In genomic region chr1:183830389-183830788, GRCh38 we compare ENCODE assay signal across 18 cellular contexts. TPM values are rescaled to one million over a fixed set of nuclear protein-coding genes. Genes with fewer than 3 reads are reported as not detected.
DNase-seq lines count a peak whose midpoint lies in the region; ATAC-seq, FAIRE-seq and TF ChIP-seq lines count a peak whose summit lies in the region.
"Had no signal": no experiment of that assay in that cellular context is flagged by ENCODE, and none has a peak within 500 bp of the region (broad histone marks: within the 10 kb centered on the region; RNA-seq: fewer than 3 reads in every experiment).

No MANE protein-coding gene starts in this region.

- H3K36me3 Mint-ChIP-seq in CD4-positive, alpha-beta T cell (ENCODE audit: low read depth) = no peaks in the 10 kb centered on the region
- H3K36me3 Mint-ChIP-seq: CD4-positive, alpha-beta memory T cell had no signal

- CTCF ChIA-PET in CD4-positive, alpha-beta T cell (lab: Charles Lee) = no interaction called here

- no peak overlapping the region for H3K27ac Mint-ChIP-seq in CD4-positive, alpha-beta T cell
- H3K27ac Mint-ChIP-seq: CD4-positive, alpha-beta memory T cell; IgD-negative memory B cell had no signal

- H3K27me3 ChIP-seq in dorsolateral prefrontal cortex = no peaks in the 10 kb centered on the region
- no peaks in the 10 kb centered on the region for H3K27me3 ChIP-seq in CD4-positive, alpha-beta T cell (ENCODE audit: control insufficient read depth, insufficient read depth, low read length)
- H3K27me3 ChIP-seq: BLaER1, Peyer's patch had no signal

- H3K9ac ChIP-seq in kidney (ENCODE audit: low read length in 2 of 2) = no peak overlapping the region
- H3K9ac ChIP-seq: BLaER1 had no signal

- peak in 2 of 56 donors; percentile 9 to 13 for TF ChIP-seq CTCF in dorsolateral prefrontal cortex (IDR thresholded peaks at IDR 0.05 in 54 of 56, conservative IDR thresholded peaks at IDR 0.05 in 2 of 56; ENCODE audit: low read depth in 1 of 56, partially characterized antibody in 56 of 56)
- TF ChIP-seq CTCF in CD4-positive, alpha-beta T cell (IDR thresholded peaks at IDR 0.05) = no peak
- TF ChIP-seq CTCF in kidney (IDR thresholded peaks at IDR 0.05; ENCODE audit: borderline replicate concordance, extremely low read depth, insufficient read depth) = no peak

- intact Hi-C loops in dorsolateral prefrontal cortex (cut with DNase I) = no loop called here
- intact Hi-C loops in CD4-positive, alpha-beta T cell (cut with DNase I, micrococcal nuclease) = no loop called here
- intact Hi-C loops in kidney (cut with DNase I) = no loop called here

- FAIRE-seq in GM19239 (lab: Jason Lieb, UNC) = peak; percentile 11
- FAIRE-seq in kidney (lab: Jason Lieb, UNC) = no peak

- H3K27me3 Mint-ChIP-seq in CD4-positive, alpha-beta T cell = no peaks in the 10 kb centered on the region
- H3K27me3 Mint-ChIP-seq: CD4-positive, alpha-beta memory T cell; IgD-negative memory B cell had no signal

- no peak for ATAC-seq in CD4-positive, alpha-beta T cell (ENCODE audit: poor library complexity)

- POLR2A ChIA-PET in CD4-positive, alpha-beta T cell (lab: Charles Lee) = no interaction called here

- H3K36me3 ChIP-seq in kidney (ENCODE audit: control insufficient read depth in 1 of 2, insufficient read depth in 2 of 2, low read length in 2 of 2) = no peaks in the 10 kb centered on the region
- H3K36me3 ChIP-seq: Peyer's patch had no signal

- H3K4me1 Mint-ChIP-seq in CD4-positive, alpha-beta T cell (ENCODE audit: low read depth) = no peaks in the 10 kb centered on the region
- H3K4me1 Mint-ChIP-seq: CD4-positive, alpha-beta memory T cell; IgD-negative memory B cell had no signal

- no peak overlapping the region for H3K4me3 Mint-ChIP-seq in CD4-positive, alpha-beta T cell
- H3K4me3 Mint-ChIP-seq: CD4-positive, alpha-beta memory T cell; IgD-negative memory B cell had no signal

- DNase-seq in GM19239 (ENCODE audit: insufficient read length, low spot score) (no peak), dorsolateral prefrontal cortex (no peak), midbrain (lab: John Stamatoyannopoulos, UW) (peak; percentile 65), KG1 (lab: John Stamatoyannopoulos, UW) (no peak), kidney (no peak)
- no peak for DNase-seq in CD4-positive, alpha-beta T cell
- DNase-seq: CD4-positive, alpha-beta memory T cell; DND-41; Kasumi-1; NCI-H1694; NCI-H2081; NCI-H2171; NCI-H524 treated with DMSO at 0.1 percent for 48 hours; NCI-H82; Peyer's patch had no signal

- H3K9me3 ChIP-seq in CD4-positive, alpha-beta T cell (ENCODE audit: control insufficient read depth, low read length) = no peaks in the 10 kb centered on the region
- H3K9me3 ChIP-seq in kidney (ENCODE audit: control insufficient read depth in 1 of 2, low read length in 2 of 2) = no peaks in the 10 kb centered on the region
- H3K9me3 ChIP-seq: Peyer's patch had no signal

- H3K9me3 Mint-ChIP-seq in CD4-positive, alpha-beta T cell = no peaks in the 10 kb centered on the region
- H3K9me3 Mint-ChIP-seq: CD4-positive, alpha-beta memory T cell had no signal

- H3K27ac ChIP-seq in dorsolateral prefrontal cortex (peak overlapping the region; percentile 5 to 94 (median 84)), temporal lobe (ENCODE audit: low read depth, low read length) (peak overlapping the region; percentile 92), kidney (ENCODE audit: low read depth in 2 of 2, low read length in 2 of 2) (no peak overlapping the region)
- no peak overlapping the region for H3K27ac ChIP-seq in CD4-positive, alpha-beta T cell (ENCODE audit: low read depth, low read length)
- H3K27ac ChIP-seq: BLaER1, Peyer's patch had no signal

- H3K4me3 ChIP-seq in dorsolateral prefrontal cortex (no peak overlapping the region), kidney (ENCODE audit: low read length in 2 of 2) (no peak overlapping the region)
- H3K4me3 ChIP-seq: BLaER1, Peyer's patch had no signal

- H3K4me1 ChIP-seq in kidney (ENCODE audit: control insufficient read depth in 1 of 2, insufficient read depth in 1 of 2, low read depth in 1 of 2, low read length in 2 of 2) = no peaks in the 10 kb centered on the region

RNA-seq across cellular contexts. Expression of gene RGL1, which starts 25.5 kb away (rescaled TPM):
- 100 to 1,000 TPM in 1 of 120 experiments, 10 to 100 TPM in 119; 50.4 to 101 (median 62.6) TPM for total RNA-seq in dorsolateral prefrontal cortex
- 34.7 TPM for total RNA-seq in temporal lobe
- 1 to 10 TPM; 1.2 to 1.8 TPM for total RNA-seq in CD4-positive, alpha-beta T cell
- total RNA-seq in kidney = 30.7 TPM
- 17.3 TPM for polyA plus RNA-seq in kidney (ENCODE audit: insufficient read depth, low read depth, low replicate concordance)
- polyA plus RNA-seq: IgD-negative memory B cell had no signal

Comparison
In these comparisons a context has a peak if more than half of its experiments do, and no peak if none do; other contexts are left out.
1. H3K27ac ChIP-seq: peak in dorsolateral prefrontal cortex (59 of 59) and temporal lobe (single experiment); none in CD4-positive, alpha-beta T cell (single experiment) and kidney (0 of 2).
2. RNA of gene RGL1, which starts 25.5 kb away (total RNA-seq): 50.4 to 101 TPM in dorsolateral prefrontal cortex, 34.7 TPM in temporal lobe (single experiment) and 30.7 TPM in kidney (single experiment); 1.2 to 1.8 TPM in CD4-positive, alpha-beta T cell; every median in the first group is over 10 times any median in the second.